17 cellular contexts compared by ENCODE assay signal in genomic region chr2:68188831-68189230, GRCh38. TPM values are rescaled to one million over a fixed set of nuclear protein-coding genes. Genes with fewer than 3 reads are reported as not detected.
DNase-seq lines count a peak whose midpoint lies in the region; ATAC-seq, FAIRE-seq and TF ChIP-seq lines count a peak whose summit lies in the region.
"Had no signal": no experiment of that assay in that cellular context is flagged by ENCODE, and none has a peak within 500 bp of the region (broad histone marks: within the 10 kb centered on the region; RNA-seq: fewer than 3 reads in every experiment).

No MANE protein-coding gene starts in this region.

- no peak for ATAC-seq in activated naive CD8-positive, alpha-beta T cell treated with anti-CD3 and anti-CD28 coated beads, Interleukin-2, amount 50 U/mL, for 24 hours
- ATAC-seq in HG02678 (IDR thresholded peaks at IDR 0.05; ENCODE audit: unreplicated experiment) (peak; percentile 53), GM12878 (no peak)
- ATAC-seq: right cardiac atrium had no signal

- H3K4me3 ChIP-seq in GM12878 (no peak overlapping the region), kidney (ENCODE audit: low read length in 2 of 2) (no peak overlapping the region)
- H3K4me3 ChIP-seq: cardiac muscle cell, transverse colon had no signal

- WGBS in GM12878 (ENCODE audit: insufficient coverage, insufficient replicate concordance, low lambda C conversion rate, missing lambda C conversion rate), result 35% methylated on average over 5 of the region's 5 CpGs

- no peaks in the 10 kb centered on the region for H3K27me3 Mint-ChIP-seq in activated naive CD8-positive, alpha-beta T cell
- no peaks in the 10 kb centered on the region for H3K27me3 Mint-ChIP-seq in activated naive CD8-positive, alpha-beta T cell treated with anti-CD3 and anti-CD28 coated beads, Interleukin-2, amount 50 U/mL, for 24 hours
- H3K27me3 Mint-ChIP-seq: activated naive CD4-positive, alpha-beta T cell treated with anti-CD3 and anti-CD28 coated beads, Interleukin-2, amount 10 ng/mL, durations not matched to agents 7 days and 5 days; IgD-negative memory B cell had no signal

- no peaks in the 10 kb centered on the region for H3K4me1 ChIP-seq in GM12878 (ENCODE audit: control insufficient read depth, insufficient read depth, low read length)
- peaks cover 0 to 4% of the 10 kb centered on the region in 2 donors for H3K4me1 ChIP-seq in kidney (ENCODE audit: control insufficient read depth in 1 of 2, insufficient read depth in 1 of 2, low read depth in 1 of 2, low read length in 2 of 2)

- H3K27me3 ChIP-seq in GM12878 (replicated peaks in 1 of 2; ENCODE audit: control insufficient read depth in 2 of 2, insufficient read depth in 2 of 2, low read length in 1 of 2), result no peaks in the 10 kb centered on the region
- H3K27me3 ChIP-seq: cardiac muscle cell, transverse colon had no signal

- TF ChIP-seq POLR2A in GM12878 (IDR thresholded peaks at IDR 0.05; ENCODE audit: low read depth, low read length), result no peak

- in situ Hi-C loops in GM12878 (cut with MboI), result no loop called here

- FAIRE-seq in GM12878 (lab: Jason Lieb, UNC) (peak; percentile 23), kidney (lab: Jason Lieb, UNC) (no peak)

- H3K79me2 ChIP-seq in GM12878 (ENCODE audit: control insufficient read depth, insufficient read depth, low read length), result peaks cover 37% of the 10 kb centered on the region

- no peak for TF ChIP-seq EP300 in GM12878 (IDR thresholded peaks at IDR 0.05; ENCODE audit: borderline replicate concordance in 1 of 2, control insufficient read depth in 1 of 2, low read depth in 2 of 2, low read length in 2 of 2)

- peak overlapping the region; percentile 49; the same call in 1 of the 2 replicates for H3K4me2 ChIP-seq in GM12878 (ENCODE audit: control insufficient read depth, insufficient read depth)

- no peak overlapping the region for H3K9ac ChIP-seq in GM12878 (ENCODE audit: control insufficient read depth, insufficient read depth, low read length)
- no peak overlapping the region for H3K9ac ChIP-seq in kidney (ENCODE audit: low read length in 2 of 2)

- TF ChIP-seq RAD21 in GM12878 (IDR thresholded peaks at IDR 0.05; ENCODE audit: insufficient read depth, low read depth, low read length), result no peak

- H2AFZ ChIP-seq in GM12878 (ENCODE audit: control insufficient read depth, low read depth, low read length), result no peak overlapping the region

- H4K20me1 ChIP-seq in GM12878 (ENCODE audit: control insufficient read depth, insufficient read depth), result no peaks in the 10 kb centered on the region

- SMC1A ChIA-PET in GM12878 (lab: Charles Lee; ENCODE audit: uncharacterized antibody, unreplicated experiment), result interaction anchor here (0.6 to 2.0 kb wide), 8 partner anchors 10 to 97 kb away, joined by 3 to 6 read pairs (median 4); no protein-coding TSS in a partner anchor

- POLR2A ChIA-PET in GM12878 (lab: Charles Lee), result no interaction called here

- H3K4me1 Mint-ChIP-seq in activated naive CD8-positive, alpha-beta T cell (ENCODE audit: low read depth), result peaks cover 57% of the 10 kb centered on the region
- peaks cover 46% of the 10 kb centered on the region for H3K4me1 Mint-ChIP-seq in activated naive CD8-positive, alpha-beta T cell treated with anti-CD3 and anti-CD28 coated beads, Interleukin-2, amount 50 U/mL, for 24 hours

- no peaks in the 10 kb centered on the region for H3K9me3 ChIP-seq in GM12878 (replicated peaks; ENCODE audit: control insufficient read depth, insufficient read depth, low read length)
- H3K9me3 ChIP-seq in kidney (ENCODE audit: control insufficient read depth in 1 of 2, low read length in 2 of 2), result no peaks in the 10 kb centered on the region
- H3K9me3 ChIP-seq: transverse colon had no signal

- H3K4me3 Mint-ChIP-seq in activated naive CD8-positive, alpha-beta T cell, result peak overlapping the region; percentile 17
- H3K4me3 Mint-ChIP-seq in activated naive CD8-positive, alpha-beta T cell treated with anti-CD3 and anti-CD28 coated beads, Interleukin-2, amount 50 U/mL, for 24 hours, result no peak overlapping the region
- H3K4me3 Mint-ChIP-seq: activated naive CD4-positive, alpha-beta T cell treated with anti-CD3 and anti-CD28 coated beads, Interleukin-2, amount 10 ng/mL, durations not matched to agents 7 days and 5 days had no signal

- BruUV-seq in GM12878 (replicated peaks; lab: Mats Ljungman, UMichigan), result no TSS peak

- intact Hi-C loops in GM12878 (cut with micrococcal nuclease; ENCODE audit: unreplicated experiment), result no loop called here
- intact Hi-C loops in kidney (cut with DNase I), result no loop called here
- intact Hi-C loops in head of caudate nucleus (cut with DNase I), result no loop called here

- TF ChIP-seq CTCF in GM12878 (IDR thresholded peaks at IDR 0.05 in 2 of 3, conservative IDR thresholded peaks at IDR 0.05 in 1 of 3; ENCODE audit: control insufficient read depth in 2 of 3, extremely low read depth in 1 of 3, insufficient read depth in 1 of 3, low read depth in 3 of 3, low read length in 3 of 3) (no peak), kidney (IDR thresholded peaks at IDR 0.05; ENCODE audit: borderline replicate concordance, extremely low read depth, insufficient read depth) (no peak)

- H3K36me3 Mint-ChIP-seq in activated naive CD8-positive, alpha-beta T cell, result no peaks in the 10 kb centered on the region
- peaks cover 20% of the 10 kb centered on the region for H3K36me3 Mint-ChIP-seq in activated naive CD8-positive, alpha-beta T cell treated with anti-CD3 and anti-CD28 coated beads, Interleukin-2, amount 50 U/mL, for 24 hours (ENCODE audit: low read depth)

- CTCF ChIA-PET in GM12878 (lab: Yijun Ruan, JAX), result interaction anchor here (0.9 to 2.1 kb wide), 9 partner anchors 10 to 169 kb away, joined by 3 to 8 read pairs (median 5); no protein-coding TSS in a partner anchor

- H3K9me3 Mint-ChIP-seq in activated naive CD8-positive, alpha-beta T cell (ENCODE audit: low read depth), result no peaks in the 10 kb centered on the region
- H3K9me3 Mint-ChIP-seq in activated naive CD8-positive, alpha-beta T cell treated with anti-CD3 and anti-CD28 coated beads, Interleukin-2, amount 50 U/mL, for 24 hours, result no peaks in the 10 kb centered on the region
- H3K9me3 Mint-ChIP-seq: activated naive CD4-positive, alpha-beta T cell treated with anti-CD3 and anti-CD28 coated beads, Interleukin-2, amount 10 ng/mL, durations not matched to agents 7 days and 5 days; IgD-negative memory B cell had no signal

- RAD21 ChIA-PET in GM12878 (lab: Charles Lee; ENCODE audit: unreplicated experiment), result interaction anchor here (0.6 to 1.3 kb wide), 2 partner anchors 96 to 1406 kb away, joined by 3 read pairs; no protein-coding TSS in a partner anchor

- DNase-seq in activated naive CD8-positive, alpha-beta T cell treated with anti-CD3 and anti-CD28 coated beads, Interleukin-2, amount 50 U/mL, for 24 hours, result no peak
- DNase-seq in GM12878 (ENCODE audit: low read depth, low spot score) (no peak), DMS53 (lab: John Stamatoyannopoulos, UW) (no peak), NCI-H2171 treated with DMSO at 0.1 percent for 48 hours (lab: John Stamatoyannopoulos, UW) (no peak), kidney (no peak), head of caudate nucleus (no peak)
- DNase-seq: activated naive CD4-positive, alpha-beta T cell treated with anti-CD3 and anti-CD28 coated beads, Interleukin-2, amount 10 ng/mL, durations not matched to agents 7 days and 5 days; mesendoderm; NCI-H1105; NCI-H2171; right cardiac atrium; stimulated activated CD4-positive, alpha-beta T cell treated with anti-CD3 and anti-CD28 coated beads, Interleukin-1b, Interleukin-23, amount 100 ng/mL, for 48 hours; transverse colon had no signal

- H3K27ac ChIP-seq in GM12878 (ENCODE audit: control insufficient read depth, insufficient read depth) (peak overlapping the region; percentile 6; the same call in 1 of the 2 replicates), kidney (ENCODE audit: low read depth in 2 of 2, low read length in 2 of 2) (no peak overlapping the region)
- H3K27ac ChIP-seq: cardiac muscle cell, transverse colon had no signal

- peak overlapping the region; percentile 58 for H3K27ac Mint-ChIP-seq in activated naive CD8-positive, alpha-beta T cell
- H3K27ac Mint-ChIP-seq in activated naive CD8-positive, alpha-beta T cell treated with anti-CD3 and anti-CD28 coated beads, Interleukin-2, amount 50 U/mL, for 24 hours, result no peak overlapping the region
- H3K27ac Mint-ChIP-seq: IgD-negative memory B cell had no signal

- H3K36me3 ChIP-seq in GM12878 (ENCODE audit: control insufficient read depth in 2 of 2, insufficient read depth in 2 of 2, low read length in 1 of 2) (peaks cover 2 to 7% of the 10 kb centered on the region in 2 experiments; a peak in 3 of 4 replicates), kidney (ENCODE audit: control insufficient read depth in 1 of 2, insufficient read depth in 2 of 2, low read length in 2 of 2) (peaks cover 0 to 4% of the 10 kb centered on the region in 2 donors)

TF ChIP-seq in GM12878, 131 proteins besides CTCF, POLR2A, EP300 and RAD21 (continues in another document):
- TF ChIP-seq RFX5 (IDR thresholded peaks at IDR 0.05; ENCODE audit: low read depth, low read length) (no peak), JUNB (IDR thresholded peaks at IDR 0.05) (no peak), NR2F1 (conservative IDR thresholded peaks at IDR 0.05) (no peak), CBX5 (IDR thresholded peaks at IDR 0.05; ENCODE audit: low read depth) (no peak)

RNA-seq across cellular contexts. Expression of gene PNO1, which starts 31.1 kb away (rescaled TPM):
- total RNA-seq in GM12878 (2013; cell fraction: nucleolus; rRNA removed), result 6.5 and 7.3 TPM in 2 replicates
- total RNA-seq in GM12878 (2014; rRNA removed) (30.3 and 30.8 TPM in 2 replicates), GM12878 (2014; rRNA removed; fragmentation: Illumina TruSeq; extraction: Trizol) (29.1 and 30.2 TPM in 2 replicates), GM12878 (2021) (21.8 and 23.7 TPM in 2 replicates), kidney (13.4 TPM)
- polyA plus RNA-seq in GM12878 (2011; ENCODE audit: low read depth), result 15.7 TPM
- polyA plus RNA-seq in GM12878 (2011; rRNA removed) (18.8 and 21.9 TPM in 2 replicates), GM12878 (2014; fragmentation: Illumina TruSeq; extraction: Trizol) (33.4 and 34.2 TPM in 2 replicates), GM12878 (2014; fragmentation: Nextera tagmentation; extraction: Ambion mirVana) (10 to 100 TPM in 1 of 2 experiments, 1 to 10 TPM in 1; 9.7 to 18.5 TPM), GM12878 (2014; rRNA removed) (31.2 and 34.4 TPM in 2 replicates), GM12878 (2016; fragmentation: Nextera tagmentation; extraction: Ambion mirVana) (10 to 100 TPM; 57.2 to 60.2 TPM), kidney (ENCODE audit: insufficient read depth, low read depth, low replicate concordance) (11.3 TPM)
- polyA plus RNA-seq in GM12878 (2011; cell fraction: cytosol; rRNA removed), result 12.3 and 15.0 TPM in 2 replicates
- 4.2 and 10.1 TPM in 2 replicates for polyA plus RNA-seq in GM12878 (2011; cell fraction: nucleus; rRNA removed)
- 12.3 and 16.4 TPM in 2 replicates for polyA plus RNA-seq in GM12878 (2012)
- polyA minus RNA-seq in GM12878 (2011; rRNA and poly(A)+ RNA removed), result 3.8 and 4.2 TPM in 2 replicates
- polyA minus RNA-seq in GM12878 (2011; cell fraction: cytosol; rRNA and poly(A)+ RNA removed), result 3.1 and 4.8 TPM in 2 replicates
- polyA minus RNA-seq in GM12878 (2011; cell fraction: nucleus; rRNA and poly(A)+ RNA removed), result 2.5 and 3.8 TPM in 2 replicates
